Comparison of ENCODE assay signal across 24 cellular contexts in the genomic region with DNA sequence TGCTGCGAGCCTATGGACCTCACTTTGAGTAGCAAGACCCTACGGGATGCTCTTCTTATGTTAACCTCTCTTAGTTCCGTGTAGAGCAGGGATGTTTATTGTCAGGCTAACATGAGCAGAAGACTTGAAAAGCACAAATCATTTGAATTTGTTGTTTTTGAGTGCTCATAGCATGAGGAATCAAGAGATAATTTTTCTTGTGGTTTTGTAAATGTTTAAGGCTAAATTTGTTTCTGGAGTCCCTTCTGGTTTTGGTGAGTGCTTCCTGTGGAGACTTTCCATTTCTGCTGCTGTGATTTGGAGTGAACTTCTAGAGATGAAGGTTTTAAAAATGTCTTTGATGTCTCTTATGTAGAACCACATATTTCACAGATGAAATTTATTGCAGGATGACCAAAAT.
"Had no signal": no experiment of that assay in that cellular context is flagged by ENCODE, and none has a peak within 500 bp of the region (broad histone marks: within the 10 kb centered on the region; RNA-seq: fewer than 3 reads in every experiment).

No MANE protein-coding gene starts in this region.

- H3K4me1 ChIP-seq: right lobe of liver had no signal

- H3K27ac ChIP-seq: cardiac muscle cell, gastrocnemius medialis, right lobe of liver, upper lobe of left lung had no signal

- H3K4me3 Mint-ChIP-seq: activated naive CD8-positive, alpha-beta T cell; activated T-cell treated with anti-CD3 and anti-CD28 coated beads, Interleukin-2, amount 50 U/mL, for 24 hours; activated T-helper 17 cell treated with anti-CD3 and anti-CD28 coated beads, Interleukin-2, amount 50 U/mL, for 72 hours; dendritic cell treated with granulocyte-macrophage colony-stimulating factor and Interleukin-4, amounts not matched to agents 40 ng/mL and 50 ng/mL, for 4 days; naive B cell; neural crest cell had no signal

- ATAC-seq: activated T-helper 17 cell treated with anti-CD3 and anti-CD28 coated beads, Interleukin-2, amount 50 U/mL, for 72 hours; gastrocnemius medialis; left colon; mucosa of descending colon had no signal

- H3K27ac Mint-ChIP-seq: activated naive CD8-positive, alpha-beta T cell; activated T-cell treated with anti-CD3 and anti-CD28 coated beads, Interleukin-2, amount 50 U/mL, for 24 hours; activated T-helper 17 cell treated with anti-CD3 and anti-CD28 coated beads, Interleukin-2, amount 50 U/mL, for 72 hours; dendritic cell treated with granulocyte-macrophage colony-stimulating factor and Interleukin-4, amounts not matched to agents 40 ng/mL and 50 ng/mL, for 4 days; naive B cell had no signal

- H3K9me3 Mint-ChIP-seq: activated T-cell treated with anti-CD3 and anti-CD28 coated beads, Interleukin-2, amount 50 U/mL, for 24 hours; activated T-helper 17 cell treated with anti-CD3 and anti-CD28 coated beads, Interleukin-2, amount 50 U/mL, for 72 hours; dendritic cell treated with granulocyte-macrophage colony-stimulating factor and Interleukin-4, amounts not matched to agents 40 ng/mL and 50 ng/mL, for 4 days had no signal

- DNase-seq: activated CD4-positive, alpha-beta T cell treated with anti-CD3 and anti-CD28 coated beads, Interleukin-2, amount 50 U/mL, for 4 hours; activated CD8-positive, alpha-beta memory T cell treated with anti-CD3 and anti-CD28 coated beads for 24 hours; activated CD8-positive, alpha-beta memory T cell treated with anti-CD3 and anti-CD28 coated beads, Interleukin-2, amount 50 U/mL, for 4 hours; activated naive CD4-positive, alpha-beta T cell; activated T-cell treated with anti-CD3 and anti-CD28 coated beads, Interleukin-2, amount 50 U/mL, for 24 hours; effector CD4-positive, alpha-beta T cell; erythroblast; gastrocnemius medialis; hypothalamus; left colon; mucosa of descending colon; naive B cell; occipital lobe; right lobe of liver; small intestine; stimulated activated CD4-positive, alpha-beta T cell treated with anti-CD3 and anti-CD28 coated beads, Interleukin-4, amount 100 ng/mL, for 1 hour; stimulated activated naive CD4-positive, alpha-beta T cell; T-helper 1 cell had no signal

- H3K4me1 Mint-ChIP-seq: activated T-helper 17 cell treated with anti-CD3 and anti-CD28 coated beads, Interleukin-2, amount 50 U/mL, for 72 hours; naive B cell; neural crest cell had no signal

- H3K4me3 ChIP-seq: cardiac muscle cell, gastrocnemius medialis, mucosa of descending colon, right lobe of liver, upper lobe of left lung had no signal

- H3K27me3 Mint-ChIP-seq: activated T-cell treated with anti-CD3 and anti-CD28 coated beads, Interleukin-2, amount 50 U/mL, for 24 hours; activated T-helper 17 cell treated with anti-CD3 and anti-CD28 coated beads, Interleukin-2, amount 50 U/mL, for 72 hours; dendritic cell treated with granulocyte-macrophage colony-stimulating factor and Interleukin-4, amounts not matched to agents 40 ng/mL and 50 ng/mL, for 4 days; naive B cell had no signal

- H3K36me3 ChIP-seq: cardiac muscle cell, gastrocnemius medialis, right lobe of liver, upper lobe of left lung had no signal

- H3K9me3 ChIP-seq: gastrocnemius medialis, mucosa of descending colon, right lobe of liver, upper lobe of left lung had no signal

- H3K27me3 ChIP-seq: cardiac muscle cell, gastrocnemius medialis, right lobe of liver, upper lobe of left lung had no signal

- H3K36me3 Mint-ChIP-seq: activated naive CD8-positive, alpha-beta T cell; naive B cell had no signal
